In the genomic region with DNA sequence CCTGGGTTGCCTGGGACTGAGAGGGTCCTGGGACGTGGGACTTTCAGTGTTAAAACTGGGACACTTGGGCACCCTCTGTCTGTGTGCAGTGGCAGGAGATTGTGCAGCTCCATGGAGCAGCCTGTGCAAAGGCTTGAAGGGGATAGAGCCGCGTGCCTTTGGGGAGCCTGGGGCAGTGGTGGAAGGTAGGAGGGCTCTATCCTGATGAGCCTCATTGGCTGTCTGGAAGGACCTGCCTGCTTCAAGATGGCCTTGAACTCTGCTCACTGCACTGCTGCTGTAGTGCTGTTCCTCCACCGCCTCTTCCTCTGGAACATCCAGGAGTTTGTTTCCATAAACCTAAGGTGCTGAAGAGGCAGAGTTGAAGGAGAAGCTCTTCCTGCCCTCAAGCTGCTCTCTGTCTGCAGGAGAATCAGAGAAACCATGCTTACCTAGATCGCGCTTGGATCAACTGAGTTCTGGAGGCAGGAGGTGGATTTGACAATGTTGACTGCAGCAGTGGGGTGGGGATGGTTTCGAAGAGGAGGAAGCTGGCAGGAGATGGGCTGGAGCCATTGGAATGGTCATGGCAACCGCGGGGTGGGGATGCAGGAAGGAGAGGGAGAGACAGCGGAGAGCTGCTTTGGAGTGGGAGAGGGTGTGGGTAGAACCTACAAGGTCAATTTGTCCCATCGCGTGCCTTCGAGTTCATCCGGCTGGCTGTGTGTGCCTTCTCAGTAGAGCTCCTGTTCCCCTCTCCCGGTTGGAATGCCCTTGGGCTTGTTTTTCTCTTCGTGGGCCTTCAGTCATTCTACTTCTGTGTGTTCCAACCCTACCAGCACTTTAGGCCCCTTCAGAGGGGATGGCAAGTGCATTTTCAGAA, we compare ENCODE assay signal across 1 cellular context.
TF ChIP-seq lines count a peak whose summit lies in the region.

No MANE protein-coding gene starts in this region.

TF ChIP-seq in H1, 55 proteins besides CTCF, POLR2A, EP300 and RAD21:
- TF ChIP-seq E2F6 (IDR thresholded peaks at IDR 0.05) (no peak), RXRA (IDR thresholded peaks at IDR 0.05; ENCODE audit: insufficient read depth, low read depth, low read length) (no peak)
